10 cellular contexts compared by ENCODE assay signal in the genomic region with DNA sequence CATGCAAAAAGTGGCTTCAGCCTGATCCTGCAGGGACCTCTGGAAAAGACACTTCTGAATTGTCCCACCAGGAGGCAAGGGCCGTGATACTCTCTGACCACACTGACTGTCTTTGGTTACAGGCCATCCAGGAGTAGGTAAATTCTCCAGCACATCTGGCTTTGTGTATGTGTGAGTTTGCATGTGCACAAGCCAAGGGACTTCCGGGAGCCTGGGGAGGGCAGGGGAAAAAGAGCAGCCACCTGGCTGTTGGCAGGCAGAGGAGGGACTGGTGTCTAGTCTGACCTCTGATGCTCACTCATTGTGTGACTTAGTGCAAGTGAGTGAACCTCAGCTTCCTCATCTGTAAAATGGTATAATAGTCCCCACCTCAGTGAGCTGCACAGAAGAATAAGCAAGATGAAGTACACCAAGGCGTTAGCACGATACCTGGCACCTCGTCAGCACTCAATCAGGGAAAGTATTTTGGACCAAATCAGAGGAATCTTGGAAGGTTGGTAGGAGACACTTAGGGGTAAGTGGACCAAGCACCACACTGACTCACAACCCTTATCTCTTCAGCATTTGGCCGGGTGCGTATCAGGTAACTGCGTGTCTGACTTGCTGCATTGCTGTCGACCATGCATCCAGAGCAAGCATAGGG. TPM values are rescaled to one million over a fixed set of nuclear protein-coding genes. Genes with fewer than 3 reads are reported as not detected.
A peak's percentile ranks its signal among the peaks of the same experiment; 100 is the strongest.
DNase-seq lines count a peak whose midpoint lies in the region; ATAC-seq and TF ChIP-seq lines count a peak whose summit lies in the region.
"Had no signal": no experiment of that assay in that cellular context is flagged by ENCODE, and none has a peak within 500 bp of the region (broad histone marks: within the 10 kb centered on the region; RNA-seq: fewer than 3 reads in every experiment).

No MANE protein-coding gene starts in this region.

- no peaks in the 10 kb centered on the region for H3K4me1 ChIP-seq in body of pancreas
- H3K4me1 ChIP-seq in stomach, result peaks cover 0 to 39% (median 5%) of the 10 kb centered on the region in 4 donors

- H3K9ac ChIP-seq in SU-DHL-6 (ENCODE audit: low read length), result peak overlapping the region; percentile 62

- H3K9me3 ChIP-seq in SU-DHL-6 (ENCODE audit: insufficient read depth, low read length) (no peaks in the 10 kb centered on the region), body of pancreas (no peaks in the 10 kb centered on the region), stomach (no peaks in the 10 kb centered on the region)
- H3K9me3 ChIP-seq: left lung had no signal

- no peak for TF ChIP-seq POLR2A in body of pancreas (IDR thresholded peaks at IDR 0.05)
- TF ChIP-seq POLR2A in stomach (IDR thresholded peaks at IDR 0.05), result no peak

- intact Hi-C loops in body of pancreas (cut with DNase I) (no loop called here), stomach (cut with DNase I; ENCODE audit: low total_unique reads) (no loop called here)

- peak overlapping the region; percentile 39 for H3K4me3 ChIP-seq in SU-DHL-6 (ENCODE audit: insufficient read depth, low read length, poor library complexity, severe bottlenecking)
- no peak overlapping the region for H3K4me3 ChIP-seq in body of pancreas
- H3K4me3 ChIP-seq in stomach, result no peak overlapping the region
- H3K4me3 ChIP-seq: left lung had no signal

- 0 out of 2 replicates have a peak, but pooled peaks cover 3% of the 10 kb centered on the region for H3K36me3 ChIP-seq in SU-DHL-6 (ENCODE audit: low read length)
- H3K36me3 ChIP-seq in body of pancreas (replicated peaks in 1 of 2; ENCODE audit: insufficient read depth in 1 of 2, low read depth in 2 of 2), result no peaks in the 10 kb centered on the region
- no peaks in the 10 kb centered on the region for H3K36me3 ChIP-seq in stomach

- TF ChIP-seq CTCF in GM10266 (IDR thresholded peaks at IDR 0.05; ENCODE audit: control insufficient read depth, insufficient read depth, low read depth, missing control alignments) (no peak), SU-DHL-6 (IDR thresholded peaks at IDR 0.05; ENCODE audit: insufficient read depth, low read length, poor library complexity, severe bottlenecking) (no peak), body of pancreas (IDR thresholded peaks at IDR 0.05) (no peak), stomach (IDR thresholded peaks at IDR 0.05) (no peak)

- peaks cover 95% of the 10 kb centered on the region for H3K79me2 ChIP-seq in SU-DHL-6 (ENCODE audit: insufficient read depth, low read length)

- H4K20me1 ChIP-seq in SU-DHL-6 (ENCODE audit: low read depth, low read length), result no peaks in the 10 kb centered on the region

- DNase-seq in GM10266 (ENCODE audit: extremely low spot score), result peak; percentile 60
- DNase-seq in activated CD4-positive, alpha-beta T cell treated with anti-CD3 and anti-CD28 coated beads, Interleukin-2, amount 50 U/mL, for 48 hours, result no peak
- no peak for DNase-seq in DMS79 (lab: John Stamatoyannopoulos, UW)
- DNase-seq in body of pancreas, result no peak
- DNase-seq in stomach, result no peak
- DNase-seq: left lung, NCI-H2081 treated with DMSO at 0.1 percent for 48 hours had no signal

- no peak overlapping the region for H2AFZ ChIP-seq in SU-DHL-6 (ENCODE audit: low read depth, low read length, severe bottlenecking)

- H3K4me2 ChIP-seq in SU-DHL-6 (ENCODE audit: low read depth, low read length, poor library complexity, severe bottlenecking), result peak overlapping the region; percentile 74

- H3F3A ChIP-seq in SU-DHL-6 (ENCODE audit: insufficient read depth), result peaks cover 57% of the 10 kb centered on the region

- no peaks in the 10 kb centered on the region for H3K9me2 ChIP-seq in SU-DHL-6 (replicated peaks; ENCODE audit: insufficient read depth, low read length)

- peak overlapping the region; percentile 95 for H3K27ac ChIP-seq in SU-DHL-6 (ENCODE audit: low read depth, low read length)
- H3K27ac ChIP-seq in body of pancreas, result no peak overlapping the region
- peak overlapping the region in 1 of 5 donors; percentile 29 for H3K27ac ChIP-seq in stomach

- 90 to 92% methylated on average over 8 to 9 of the region's 9 CpGs for WGBS in body of pancreas, 2 donors
- 92 to 95% (median 94%) methylated on average over 9 of the region's 9 CpGs for WGBS in stomach, 5 donors

- no peak for TF ChIP-seq EP300 in stomach (IDR thresholded peaks at IDR 0.05)

- peak; percentile 48 for ATAC-seq in GM19372 (IDR thresholded peaks at IDR 0.05; ENCODE audit: low read depth, unreplicated experiment)
- ATAC-seq in HG03025 (IDR thresholded peaks at IDR 0.05; ENCODE audit: low FRiP score, unreplicated experiment), result peak; percentile 72
- no peak for ATAC-seq in body of pancreas

- no peaks in the 10 kb centered on the region for H3K27me3 ChIP-seq in SU-DHL-6 (ENCODE audit: low read length)
- H3K27me3 ChIP-seq in body of pancreas, result no peaks in the 10 kb centered on the region
- H3K27me3 ChIP-seq in stomach, result no peaks in the 10 kb centered on the region
- H3K27me3 ChIP-seq: left lung had no signal

RNA-seq across cellular contexts. Expression of a gene that starts 19.1 kb away (rescaled TPM):
- total RNA-seq in body of pancreas (1 to 10 TPM; 1.6 TPM), stomach (1 to 10 TPM in 3 of 5 donors, under 1 TPM in 2; 0.58 to 5.7 (median 3.5) TPM)
- 1 to 10 TPM in 2 of 3 donors, under 1 TPM in 1; 0.76 to 1.8 (median 1.2) TPM for polyA plus RNA-seq in stomach
